ENCODE assay signal across 14 cellular contexts in the genomic region with DNA sequence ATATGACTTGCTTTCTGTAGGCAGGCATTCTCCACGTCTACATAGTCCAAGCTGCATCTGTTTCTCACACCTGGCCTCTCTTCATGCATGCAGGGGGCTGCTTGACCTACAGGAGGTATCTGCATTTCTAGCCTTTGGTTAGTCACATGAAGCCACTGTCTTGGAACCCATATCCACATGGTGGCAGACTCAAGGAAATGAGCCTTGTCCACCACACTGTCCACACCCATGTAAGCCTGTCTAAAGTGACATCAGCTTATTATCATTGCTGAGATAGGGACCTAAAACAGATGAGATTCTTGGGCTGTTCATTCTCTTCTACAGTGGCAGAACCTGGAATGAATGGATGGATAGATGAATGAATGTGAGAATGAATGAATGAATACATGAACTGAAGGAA.
DNase-seq lines count a peak whose midpoint lies in the region; ATAC-seq, FAIRE-seq and TF ChIP-seq lines count a peak whose summit lies in the region.
"Had no signal": no experiment of that assay in that cellular context is flagged by ENCODE, and none has a peak within 500 bp of the region (broad histone marks: within the 10 kb centered on the region; RNA-seq: fewer than 3 reads in every experiment).

No MANE protein-coding gene starts in this region.

- H3K4me1 ChIP-seq in mammary epithelial cell (ENCODE audit: insufficient read depth, low read length) (peaks cover 44% of the 10 kb centered on the region), osteoblast (ENCODE audit: insufficient read depth, low read length) (peaks cover 53% of the 10 kb centered on the region)
- H3K4me1 ChIP-seq: testis had no signal

- intact Hi-C loops in mammary epithelial cell (cut with micrococcal nuclease), result loop anchor here (10.0 kb wide), 1 partner anchor 293 kb away; no protein-coding TSS in a partner anchor

- H3K4me1 Mint-ChIP-seq in T-helper 1 cell treated with Interleukin-12 subunit alpha and Interleukin-12 subunit beta and Interleukin-4 antibody, amounts not matched to agents 30 μg/mL and 1 μg/mL, for 36 hours (ENCODE audit: low read depth), result peaks cover 48% of the 10 kb centered on the region

- no peak overlapping the region for H3K9ac ChIP-seq in mammary epithelial cell (ENCODE audit: insufficient read depth, low read length)

- H3K36me3 ChIP-seq in mammary epithelial cell (ENCODE audit: insufficient read depth, low read length) (no peaks in the 10 kb centered on the region), osteoblast (ENCODE audit: insufficient read depth, low read length) (peaks cover 42% of the 10 kb centered on the region)

- H3K4me2 ChIP-seq in mammary epithelial cell (ENCODE audit: insufficient read depth, low read depth, low read length) (peak overlapping the region; percentile 56), osteoblast (ENCODE audit: insufficient read depth, low read length) (peak overlapping the region; percentile 38)

- H3K9me3 ChIP-seq in mammary epithelial cell (replicated peaks; ENCODE audit: insufficient read depth, low read length) (no peaks in the 10 kb centered on the region), osteoblast (ENCODE audit: low read depth, low read length) (no peaks in the 10 kb centered on the region)
- H3K9me3 ChIP-seq: testis had no signal

- CTCF ChIA-PET in mammary epithelial cell (lab: Charles Lee; ENCODE audit: low non-redundant PET), result no interaction called here

- H3K79me2 ChIP-seq in mammary epithelial cell (ENCODE audit: insufficient read depth, low read length) (no peaks in the 10 kb centered on the region), osteoblast (ENCODE audit: insufficient read depth, low read length) (peaks cover 3% of the 10 kb centered on the region)

- H3K36me3 Mint-ChIP-seq in T-helper 1 cell treated with Interleukin-12 subunit alpha and Interleukin-12 subunit beta and Interleukin-4 antibody, amounts not matched to agents 30 μg/mL and 1 μg/mL, for 36 hours (ENCODE audit: low read depth), result peaks cover 81% of the 10 kb centered on the region

- peak overlapping the region; percentile 35 for H2AFZ ChIP-seq in mammary epithelial cell (ENCODE audit: low read depth, low read length)
- H2AFZ ChIP-seq in osteoblast (ENCODE audit: low read length), result no peak overlapping the region

- DNase-seq in T-helper 1 cell (no peak), RCC 7860 (ENCODE audit: low spot score) (peak; percentile 76), mammary epithelial cell (no peak), osteoblast (ENCODE audit: insufficient read length, low spot score, missing footprints) (no peak), caudate nucleus (lab: John Stamatoyannopoulos, UW) (no peak), NCI-H345 (lab: John Stamatoyannopoulos, UW) (no peak)
- DNase-seq: 8988T, DMS153, NCI-H146, NCI-H69, SHP77, testis had no signal

- in situ Hi-C loops in mammary epithelial cell (cut with MboI; ENCODE audit: low sequenced_read_pairs in 2 of 2), result no loop called here

- TF ChIP-seq CTCF in mammary epithelial cell (conservative IDR thresholded peaks at IDR 0.05 in 1 of 2, IDR thresholded peaks at IDR 0.05 in 1 of 2; ENCODE audit: extremely low read depth in 1 of 2, insufficient read depth in 1 of 2, low read depth in 1 of 2, low read length in 2 of 2), result no peak
- no peak for TF ChIP-seq CTCF in osteoblast (IDR thresholded peaks at IDR 0.05; ENCODE audit: extremely low read depth, low read depth, low read length)

- H3K4me3 ChIP-seq in mammary epithelial cell (replicated peaks in 1 of 3; ENCODE audit: insufficient read depth in 1 of 3, low read depth in 2 of 3, low read length in 3 of 3) (no peak overlapping the region), osteoblast (ENCODE audit: insufficient read depth, low read length) (no peak overlapping the region)
- H3K4me3 ChIP-seq: testis had no signal

- H4K20me1 ChIP-seq in mammary epithelial cell (ENCODE audit: insufficient read depth, low read length) (no peaks in the 10 kb centered on the region), osteoblast (ENCODE audit: insufficient read depth, low read length) (no peaks in the 10 kb centered on the region)

- H3K27ac Mint-ChIP-seq in T-helper 1 cell treated with Interleukin-12 subunit alpha and Interleukin-12 subunit beta and Interleukin-4 antibody, amounts not matched to agents 30 μg/mL and 1 μg/mL, for 36 hours, result peak overlapping the region; percentile 52

- peak overlapping the region; percentile 14 for H3K4me3 Mint-ChIP-seq in T-helper 1 cell treated with Interleukin-12 subunit alpha and Interleukin-12 subunit beta and Interleukin-4 antibody, amounts not matched to agents 30 μg/mL and 1 μg/mL, for 36 hours

- ATAC-seq in GM21515 (IDR thresholded peaks at IDR 0.05; ENCODE audit: unreplicated experiment), result no peak

- H3K27me3 ChIP-seq in mammary epithelial cell (ENCODE audit: insufficient read depth, low read length) (no peaks in the 10 kb centered on the region), osteoblast (ENCODE audit: insufficient read depth, low read length) (no peaks in the 10 kb centered on the region)
- H3K27me3 ChIP-seq: testis had no signal

- FAIRE-seq in RCC 7860 (lab: Jason Lieb, UNC), result no peak

- WGBS in mammary epithelial cell (ENCODE audit: low coverage, missing lambda C conversion rate), result 100% methylated on average over 1 of the region's 1 CpG

- dilution Hi-C loops in mammary epithelial cell (cut with HindIII; ENCODE audit: low sequenced_read_pairs), result loop anchor here (5.0 kb wide), 1 partner anchor 40 kb away; no protein-coding TSS in a partner anchor

- H3K27ac ChIP-seq in mammary epithelial cell (ENCODE audit: insufficient read depth, low read depth, low read length), result peak overlapping the region; percentile 78
- peak overlapping the region; percentile 88 for H3K27ac ChIP-seq in osteoblast (ENCODE audit: low read depth, low read length)
- H3K27ac ChIP-seq in caudate nucleus (ENCODE audit: low read depth, low read length), result no peak overlapping the region
- H3K27ac ChIP-seq: testis had no signal

- no peaks in the 10 kb centered on the region for H3K27me3 Mint-ChIP-seq in T-helper 1 cell treated with Interleukin-12 subunit alpha and Interleukin-12 subunit beta and Interleukin-4 antibody, amounts not matched to agents 30 μg/mL and 1 μg/mL, for 36 hours (ENCODE audit: low read depth)

- H3K9me3 Mint-ChIP-seq in T-helper 1 cell treated with Interleukin-12 subunit alpha and Interleukin-12 subunit beta and Interleukin-4 antibody, amounts not matched to agents 30 μg/mL and 1 μg/mL, for 36 hours, result no peaks in the 10 kb centered on the region

- no TSS peak for BruUV-seq in mammary epithelial cell (replicated peaks; lab: Mats Ljungman, UMichigan)
